In genomic region chrX:139892512-139892911, GRCh38 we compare ENCODE assay signal across 15 cellular contexts. TPM values are rescaled to one million over a fixed set of nuclear protein-coding genes. Genes with fewer than 3 reads are reported as not detected.
A peak's percentile ranks its signal among the peaks of the same experiment; 100 is the strongest.
DNase-seq lines count a peak whose midpoint lies in the region; ATAC-seq, FAIRE-seq and TF ChIP-seq lines count a peak whose summit lies in the region.
"Had no signal": no experiment of that assay in that cellular context is flagged by ENCODE, and none has a peak within 500 bp of the region (broad histone marks: within the 10 kb centered on the region; RNA-seq: fewer than 3 reads in every experiment).

No MANE protein-coding gene starts in this region.

- H3K9ac ChIP-seq in GM12878 (ENCODE audit: control insufficient read depth, insufficient read depth, low read length), result 0 out of 2 replicates have a peak overlapping the region, but pooled peaks have one; percentile 4
- no peak overlapping the region for H3K9ac ChIP-seq in endodermal cell (ENCODE audit: extremely low read depth, low read length, poor library complexity, severe bottlenecking)
- H3K9ac ChIP-seq: parathyroid adenoma had no signal

- no peak overlapping the region for H2AFZ ChIP-seq in GM12878 (ENCODE audit: control insufficient read depth, low read depth, low read length)
- H2AFZ ChIP-seq: parathyroid adenoma had no signal

- no peak for TF ChIP-seq RAD21 in GM12878 (IDR thresholded peaks at IDR 0.05; ENCODE audit: insufficient read depth, low read depth, low read length)

- peak; percentile 65 for ATAC-seq in GM18861 (IDR thresholded peaks at IDR 0.05; ENCODE audit: unreplicated experiment)
- peak; percentile 65 for ATAC-seq in GM21423 (IDR thresholded peaks at IDR 0.05; ENCODE audit: unreplicated experiment)
- peak; percentile 53 for ATAC-seq in HG03064 (IDR thresholded peaks at IDR 0.05; ENCODE audit: low read depth, unreplicated experiment)
- peak; percentile 88 for ATAC-seq in GM12878
- no peak for ATAC-seq in Right ventricle myocardium superior (ENCODE audit: poor library complexity)

- peaks cover 5% of the 10 kb centered on the region for H3K4me1 Mint-ChIP-seq in MCF 10A (ENCODE audit: insufficient read depth, unreplicated experiment)
- H3K4me1 Mint-ChIP-seq in endodermal cell, result peaks cover 21% of the 10 kb centered on the region

- H3K4me3 ChIP-seq in GM12878 (peak overlapping the region; percentile 8; the same call in 1 of the 2 replicates), endodermal cell (ENCODE audit: low read length) (no peak overlapping the region)

- CTCF ChIA-PET in GM12878 (lab: Yijun Ruan, JAX), result interaction anchor here (0.6 to 1.0 kb wide), 2 partner anchors 30 to 70 kb away, joined by 3 read pairs; no protein-coding TSS in a partner anchor
- CTCF ChIA-PET in MCF 10A (lab: Yijun Ruan, JAX), result interaction anchor here (0.7 kb wide), 1 partner anchor 33 kb away, joined by 3 read pairs; no protein-coding TSS in a partner anchor

- H3K4me3 Mint-ChIP-seq in MCF 10A (ENCODE audit: unreplicated experiment) (no peak overlapping the region), endodermal cell (no peak overlapping the region)
- H3K4me3 Mint-ChIP-seq: activated CD4-positive, alpha-beta T cell treated with anti-CD3 and anti-CD28 coated beads, Interleukin-2, amount 10 ng/mL, durations not matched to agents 24 days and 14 days; CD4-positive, alpha-beta T cell had no signal

- peak overlapping the region; percentile 33; the same call in 1 of the 2 replicates for H3K4me2 ChIP-seq in GM12878 (ENCODE audit: control insufficient read depth, insufficient read depth)

- H3K4me1 ChIP-seq in GM12878 (ENCODE audit: control insufficient read depth, insufficient read depth, low read length) (0 out of 2 replicates have a peak, but pooled peaks cover 3% of the 10 kb centered on the region), endodermal cell (ENCODE audit: control insufficient read depth, insufficient read depth, low read length) (no peaks in the 10 kb centered on the region)
- H3K4me1 ChIP-seq: parathyroid adenoma had no signal

- BruUV-seq in GM12878 (replicated peaks; lab: Mats Ljungman, UMichigan) (no TSS peak), MCF 10A (replicated peaks; lab: Mats Ljungman, UMichigan) (no TSS peak)

- TF ChIP-seq CTCF in GM12878 (IDR thresholded peaks at IDR 0.05 in 2 of 3, conservative IDR thresholded peaks at IDR 0.05 in 1 of 3; ENCODE audit: control insufficient read depth in 2 of 3, extremely low read depth in 1 of 3, insufficient read depth in 1 of 3, low read depth in 3 of 3, low read length in 3 of 3), result no peak
- TF ChIP-seq CTCF in MCF 10A (IDR thresholded peaks at IDR 0.05; ENCODE audit: unreplicated experiment), result no peak
- TF ChIP-seq CTCF in endodermal cell (conservative IDR thresholded peaks at IDR 0.05), result no peak

- FAIRE-seq in GM12878 (lab: Jason Lieb, UNC), result no peak

- in situ Hi-C loops in GM12878 (cut with MboI), result no loop called here

- no peaks in the 10 kb centered on the region for H3K36me3 ChIP-seq in GM12878 (ENCODE audit: control insufficient read depth in 2 of 2, insufficient read depth in 2 of 2, low read length in 1 of 2)
- no peaks in the 10 kb centered on the region for H3K36me3 ChIP-seq in endodermal cell (ENCODE audit: control insufficient read depth, insufficient read depth, low read length)

- no peak for TF ChIP-seq EP300 in GM12878 (IDR thresholded peaks at IDR 0.05; ENCODE audit: borderline replicate concordance in 1 of 2, control insufficient read depth in 1 of 2, low read depth in 2 of 2, low read length in 2 of 2)

- POLR2A ChIA-PET in GM12878 (lab: Charles Lee) (interaction anchor here (1.5 kb wide), 1 partner anchor 10 kb away, joined by 7 read pairs; no protein-coding TSS in a partner anchor), MCF 10A (lab: Yijun Ruan, JAX) (no interaction called here)

- H3K36me3 Mint-ChIP-seq in MCF 10A (ENCODE audit: insufficient read depth, unreplicated experiment) (peaks cover 8% of the 10 kb centered on the region), endodermal cell (ENCODE audit: low read depth) (peaks cover 17% of the 10 kb centered on the region)

- no peak overlapping the region for H3K27ac Mint-ChIP-seq in MCF 10A (ENCODE audit: low read depth, unreplicated experiment)
- H3K27ac Mint-ChIP-seq in endodermal cell, result no peak overlapping the region
- H3K27ac Mint-ChIP-seq: activated CD4-positive, alpha-beta T cell treated with anti-CD3 and anti-CD28 coated beads, Interleukin-2, amount 10 ng/mL, durations not matched to agents 24 days and 14 days; CD4-positive, alpha-beta T cell had no signal

- H3K27ac ChIP-seq in GM12878 (ENCODE audit: control insufficient read depth, insufficient read depth), result peak overlapping the region; percentile 78
- no peak overlapping the region for H3K27ac ChIP-seq in endodermal cell (ENCODE audit: low read depth, low read length)
- H3K27ac ChIP-seq: parathyroid adenoma had no signal

- SMC1A ChIA-PET in GM12878 (lab: Charles Lee; ENCODE audit: uncharacterized antibody, unreplicated experiment), result interaction anchor here (0.5 to 1.5 kb wide), 5 partner anchors 16 to 1288 kb away, joined by 3 to 9 read pairs (median 3); no protein-coding TSS in a partner anchor

- no peak for TF ChIP-seq POLR2A in GM12878 (IDR thresholded peaks at IDR 0.05; ENCODE audit: low read depth, low read length)

- H3K79me2 ChIP-seq in GM12878 (ENCODE audit: control insufficient read depth, insufficient read depth, low read length), result peaks cover 23% of the 10 kb centered on the region
- H3K79me2 ChIP-seq: parathyroid adenoma had no signal

- intact Hi-C loops in GM12878 (cut with micrococcal nuclease; ENCODE audit: unreplicated experiment) (loop anchor here (5.0 kb wide), 1 partner anchor 40 kb away; the partner anchor contains the start of gene ATP11C), Right ventricle myocardium superior (cut with DNase I) (no loop called here), posterior cingulate gyrus (cut with DNase I) (no loop called here), MCF 10A (cut with micrococcal nuclease) (no loop called here)

- RAD21 ChIA-PET in GM12878 (lab: Charles Lee; ENCODE audit: unreplicated experiment), result no interaction called here

- peaks cover 7% of the 10 kb centered on the region for H3K9me3 Mint-ChIP-seq in MCF 10A (ENCODE audit: unreplicated experiment)
- peaks cover 6% of the 10 kb centered on the region for H3K9me3 Mint-ChIP-seq in endodermal cell
- H3K9me3 Mint-ChIP-seq: activated CD4-positive, alpha-beta T cell treated with anti-CD3 and anti-CD28 coated beads, Interleukin-2, amount 10 ng/mL, durations not matched to agents 24 days and 14 days; CD4-positive, alpha-beta T cell had no signal

- DNase-seq in GM12878 (ENCODE audit: low read depth, low spot score), result peak; percentile 20
- DNase-seq in Right ventricle myocardium superior, result no peak
- DNase-seq in posterior cingulate gyrus, result no peak
- no peak for DNase-seq in MCF 10A (ENCODE audit: unreplicated experiment)
- no peak for DNase-seq in endodermal cell
- DNase-seq: activated CD4-positive, alpha-beta T cell treated with anti-CD3 and anti-CD28 coated beads, Interleukin-2, amount 10 ng/mL, durations not matched to agents 24 days and 14 days; caudate nucleus; CD4-positive, alpha-beta T cell; NCI-H1092; NCI-H748 treated with DMSO at 0.1 percent for 48 hours; stimulated activated naive CD4-positive, alpha-beta T cell treated with Interleukin-2 at 50 U/mL for 16 hours had no signal

- H3K9me3 ChIP-seq in GM12878 (replicated peaks; ENCODE audit: control insufficient read depth, insufficient read depth, low read length), result no peaks in the 10 kb centered on the region
- H3K9me3 ChIP-seq in endodermal cell (ENCODE audit: control insufficient read depth, low read length), result no peaks in the 10 kb centered on the region

- WGBS in GM12878 (ENCODE audit: insufficient coverage, insufficient replicate concordance, low lambda C conversion rate, missing lambda C conversion rate), result 7% methylated on average over 2 of the region's 2 CpGs
- WGBS in endodermal cell (ENCODE audit: insufficient coverage in 1 of 2, insufficient read length in 1 of 2), 2 experiments, result 91% methylated on average over 2 of the region's 2 CpGs; no CpG with 5 or more reads in 1 of the 2 experiments

- no peaks in the 10 kb centered on the region for H3K27me3 Mint-ChIP-seq in MCF 10A (ENCODE audit: insufficient read depth, unreplicated experiment)
- H3K27me3 Mint-ChIP-seq in endodermal cell (ENCODE audit: insufficient read depth), result no peaks in the 10 kb centered on the region
- H3K27me3 Mint-ChIP-seq: activated CD4-positive, alpha-beta T cell treated with anti-CD3 and anti-CD28 coated beads, Interleukin-2, amount 10 ng/mL, durations not matched to agents 24 days and 14 days; CD4-positive, alpha-beta T cell had no signal

- no peaks in the 10 kb centered on the region for H3K27me3 ChIP-seq in GM12878 (replicated peaks in 1 of 2; ENCODE audit: control insufficient read depth in 2 of 2, insufficient read depth in 2 of 2, low read length in 1 of 2)
- no peaks in the 10 kb centered on the region for H3K27me3 ChIP-seq in endodermal cell (ENCODE audit: control insufficient read depth, insufficient read depth, low read length, poor library complexity, severe bottlenecking)

- H4K20me1 ChIP-seq in GM12878 (ENCODE audit: control insufficient read depth, insufficient read depth), result no peaks in the 10 kb centered on the region

TF ChIP-seq in GM12878, 131 proteins besides CTCF, POLR2A, EP300 and RAD21 (continues in another document):
- TF ChIP-seq RUNX3 (IDR thresholded peaks at IDR 0.05; ENCODE audit: low read length) (peak; percentile 66), IRF4 (IDR thresholded peaks at IDR 0.05; ENCODE audit: low read depth, low read length) (0 out of 2 replicates have a peak, but pooled peaks have one; percentile 11)

RNA-seq across cellular contexts. Expression of gene ATP11C, which starts 40.3 kb away (rescaled TPM):
- 74.3 and 78.5 TPM in 2 replicates for total RNA-seq in GM12878 (2013; cell fraction: nucleolus; rRNA removed)
- 41.4 and 52.4 TPM in 2 replicates for total RNA-seq in GM12878 (2014; rRNA removed)
- 43.9 and 44.0 TPM in 2 replicates for total RNA-seq in GM12878 (2014; rRNA removed; fragmentation: Illumina TruSeq; extraction: Trizol)
- total RNA-seq in GM12878 (2021), result 30.5 and 31.5 TPM in 2 replicates
- 10.2 TPM for polyA plus RNA-seq in GM12878 (2011; ENCODE audit: low read depth)
- polyA plus RNA-seq in GM12878 (2011; rRNA removed), result 36.6 and 57.4 TPM in 2 replicates
- polyA plus RNA-seq in GM12878 (2011; cell fraction: cytosol; rRNA removed), result 10.2 and 12.1 TPM in 2 replicates
- polyA plus RNA-seq in GM12878 (2011; cell fraction: nucleus; rRNA removed), result 24.0 and 24.8 TPM in 2 replicates
- polyA plus RNA-seq in GM12878 (2012), result 16.2 and 18.6 TPM in 2 replicates
- polyA plus RNA-seq in GM12878 (2014; fragmentation: Illumina TruSeq; extraction: Trizol), result 29.1 and 38.2 TPM in 2 replicates
- polyA plus RNA-seq in GM12878 (2014; fragmentation: Nextera tagmentation; extraction: Ambion mirVana), result 10 to 100 TPM; 16.2 to 19.1 TPM
- polyA plus RNA-seq in GM12878 (2014; rRNA removed), result 20.4 and 22.0 TPM in 2 replicates
- polyA plus RNA-seq in GM12878 (2016; fragmentation: Nextera tagmentation; extraction: Ambion mirVana), result 10 to 100 TPM; 16.4 to 18.2 TPM
- polyA minus RNA-seq in GM12878 (2011; rRNA and poly(A)+ RNA removed), result 29.5 and 42.8 TPM in 2 replicates
- polyA minus RNA-seq in GM12878 (2011; cell fraction: cytosol; rRNA and poly(A)+ RNA removed), result 20.7 and 25.9 TPM in 2 replicates
- polyA minus RNA-seq in GM12878 (2011; cell fraction: nucleus; rRNA and poly(A)+ RNA removed), result 44.0 and 51.5 TPM in 2 replicates
- 3.1 TPM for total RNA-seq in Right ventricle myocardium superior
- 19.0 and 19.5 TPM in 2 replicates for total RNA-seq in MCF 10A (2022)
- total RNA-seq in endodermal cell, result 100 to 1,000 TPM in 1 of 2 donors, 10 to 100 TPM in 1; 62.9 to 114 TPM
- polyA plus RNA-seq in endodermal cell (2013, experiment 1 of 2), result 23.5 TPM
- 21.6 TPM for polyA plus RNA-seq in endodermal cell (2013, experiment 2 of 2)
